In the genomic region with DNA sequence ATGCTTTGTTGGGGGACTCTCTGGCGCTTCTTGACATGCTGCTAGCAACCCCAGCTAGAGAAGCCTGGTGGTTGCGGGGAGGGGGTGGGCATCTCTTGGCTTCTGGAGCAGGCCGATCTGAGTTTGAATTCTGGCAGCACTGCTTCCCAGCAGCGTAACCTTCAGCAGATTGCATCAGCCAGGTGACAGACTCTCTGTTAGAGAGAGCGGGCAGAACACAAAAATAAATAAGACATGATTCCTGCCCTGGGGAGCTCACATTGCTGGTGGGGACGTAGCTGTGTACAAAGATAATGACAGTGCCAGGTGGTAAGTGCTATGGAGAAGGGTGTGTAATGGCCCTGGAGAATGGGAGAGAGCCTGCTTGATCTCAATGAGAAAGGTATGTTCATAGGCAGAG, we compare ENCODE assay signal across 2 cellular contexts.
TF ChIP-seq lines count a peak whose summit lies in the region.

No MANE protein-coding gene starts in this region.

TF ChIP-seq in GM23338, 12 proteins besides CTCF, POLR2A, EP300 and RAD21 (continued from another document):
- TF ChIP-seq, protein P1, sequence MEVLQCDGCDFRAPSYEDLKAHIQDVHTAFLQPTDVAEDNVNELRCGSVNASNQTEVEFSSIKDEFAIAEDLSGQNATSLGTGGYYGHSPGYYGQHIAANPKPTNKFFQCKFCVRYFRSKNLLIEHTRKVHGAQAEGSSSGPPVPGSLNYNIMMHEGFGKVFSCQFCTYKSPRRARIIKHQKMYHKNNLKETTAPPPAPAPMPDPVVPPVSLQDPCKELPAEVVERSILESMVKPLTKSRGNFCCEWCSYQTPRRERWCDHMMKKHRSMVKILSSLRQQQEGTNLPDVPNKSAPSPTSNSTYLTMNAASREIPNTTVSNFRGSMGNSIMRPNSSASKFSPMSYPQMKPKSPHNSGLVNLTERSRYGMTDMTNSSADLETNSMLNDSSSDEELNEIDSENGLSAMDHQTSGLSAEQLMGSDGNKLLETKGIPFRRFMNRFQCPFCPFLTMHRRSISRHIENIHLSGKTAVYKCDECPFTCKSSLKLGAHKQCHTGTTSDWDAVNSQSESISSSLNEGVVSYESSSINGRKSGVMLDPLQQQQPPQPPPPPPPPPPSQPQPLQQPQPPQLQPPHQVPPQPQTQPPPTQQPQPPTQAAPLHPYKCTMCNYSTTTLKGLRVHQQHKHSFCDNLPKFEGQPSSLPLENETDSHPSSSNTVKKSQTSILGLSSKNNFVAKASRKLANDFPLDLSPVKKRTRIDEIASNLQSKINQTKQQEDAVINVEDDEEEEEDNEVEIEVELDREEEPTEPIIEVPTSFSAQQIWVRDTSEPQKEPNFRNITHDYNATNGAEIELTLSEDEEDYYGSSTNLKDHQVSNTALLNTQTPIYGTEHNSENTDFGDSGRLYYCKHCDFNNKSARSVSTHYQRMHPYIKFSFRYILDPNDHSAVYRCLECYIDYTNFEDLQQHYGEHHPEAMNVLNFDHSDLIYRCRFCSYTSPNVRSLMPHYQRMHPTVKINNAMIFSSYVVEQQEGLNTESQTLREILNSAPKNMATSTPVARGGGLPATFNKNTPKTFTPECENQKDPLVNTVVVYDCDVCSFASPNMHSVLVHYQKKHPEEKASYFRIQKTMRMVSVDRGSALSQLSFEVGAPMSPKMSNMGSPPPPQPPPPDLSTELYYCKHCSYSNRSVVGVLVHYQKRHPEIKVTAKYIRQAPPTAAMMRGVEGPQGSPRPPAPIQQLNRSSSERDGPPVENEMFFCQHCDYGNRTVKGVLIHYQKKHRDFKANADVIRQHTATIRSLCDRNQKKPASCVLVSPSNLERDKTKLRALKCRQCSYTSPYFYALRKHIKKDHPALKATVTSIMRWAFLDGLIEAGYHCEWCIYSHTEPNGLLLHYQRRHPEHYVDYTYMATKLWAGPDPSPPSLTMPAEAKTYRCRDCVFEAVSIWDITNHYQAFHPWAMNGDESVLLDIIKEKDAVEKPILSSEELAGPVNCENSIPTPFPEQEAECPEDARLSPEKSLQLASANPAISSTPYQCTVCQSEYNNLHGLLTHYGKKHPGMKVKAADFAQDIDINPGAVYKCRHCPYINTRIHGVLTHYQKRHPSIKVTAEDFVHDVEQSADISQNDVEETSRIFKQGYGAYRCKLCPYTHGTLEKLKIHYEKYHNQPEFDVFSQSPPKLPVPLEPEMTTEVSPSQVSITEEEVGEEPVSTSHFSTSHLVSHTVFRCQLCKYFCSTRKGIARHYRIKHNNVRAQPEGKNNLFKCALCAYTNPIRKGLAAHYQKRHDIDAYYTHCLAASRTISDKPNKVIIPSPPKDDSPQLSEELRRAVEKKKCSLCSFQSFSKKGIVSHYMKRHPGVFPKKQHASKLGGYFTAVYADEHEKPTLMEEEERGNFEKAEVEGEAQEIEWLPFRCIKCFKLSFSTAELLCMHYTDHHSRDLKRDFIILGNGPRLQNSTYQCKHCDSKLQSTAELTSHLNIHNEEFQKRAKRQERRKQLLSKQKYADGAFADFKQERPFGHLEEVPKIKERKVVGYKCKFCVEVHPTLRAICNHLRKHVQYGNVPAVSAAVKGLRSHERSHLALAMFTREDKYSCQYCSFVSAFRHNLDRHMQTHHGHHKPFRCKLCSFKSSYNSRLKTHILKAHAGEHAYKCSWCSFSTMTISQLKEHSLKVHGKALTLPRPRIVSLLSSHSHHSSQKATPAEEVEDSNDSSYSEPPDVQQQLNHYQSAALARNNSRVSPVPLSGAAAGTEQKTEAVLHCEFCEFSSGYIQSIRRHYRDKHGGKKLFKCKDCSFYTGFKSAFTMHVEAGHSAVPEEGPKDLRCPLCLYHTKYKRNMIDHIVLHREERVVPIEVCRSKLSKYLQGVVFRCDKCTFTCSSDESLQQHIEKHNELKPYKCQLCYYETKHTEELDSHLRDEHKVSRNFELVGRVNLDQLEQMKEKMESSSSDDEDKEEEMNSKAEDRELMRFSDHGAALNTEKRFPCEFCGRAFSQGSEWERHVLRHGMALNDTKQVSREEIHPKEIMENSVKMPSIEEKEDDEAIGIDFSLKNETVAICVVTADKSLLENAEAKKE (CRISPR knock-in tag; IDR thresholded peaks at IDR 0.05) = no peak

TF ChIP-seq in liver, 16 proteins besides CTCF, POLR2A, EP300 and RAD21 (continued from another document):
- TF ChIP-seq, protein P2, sequence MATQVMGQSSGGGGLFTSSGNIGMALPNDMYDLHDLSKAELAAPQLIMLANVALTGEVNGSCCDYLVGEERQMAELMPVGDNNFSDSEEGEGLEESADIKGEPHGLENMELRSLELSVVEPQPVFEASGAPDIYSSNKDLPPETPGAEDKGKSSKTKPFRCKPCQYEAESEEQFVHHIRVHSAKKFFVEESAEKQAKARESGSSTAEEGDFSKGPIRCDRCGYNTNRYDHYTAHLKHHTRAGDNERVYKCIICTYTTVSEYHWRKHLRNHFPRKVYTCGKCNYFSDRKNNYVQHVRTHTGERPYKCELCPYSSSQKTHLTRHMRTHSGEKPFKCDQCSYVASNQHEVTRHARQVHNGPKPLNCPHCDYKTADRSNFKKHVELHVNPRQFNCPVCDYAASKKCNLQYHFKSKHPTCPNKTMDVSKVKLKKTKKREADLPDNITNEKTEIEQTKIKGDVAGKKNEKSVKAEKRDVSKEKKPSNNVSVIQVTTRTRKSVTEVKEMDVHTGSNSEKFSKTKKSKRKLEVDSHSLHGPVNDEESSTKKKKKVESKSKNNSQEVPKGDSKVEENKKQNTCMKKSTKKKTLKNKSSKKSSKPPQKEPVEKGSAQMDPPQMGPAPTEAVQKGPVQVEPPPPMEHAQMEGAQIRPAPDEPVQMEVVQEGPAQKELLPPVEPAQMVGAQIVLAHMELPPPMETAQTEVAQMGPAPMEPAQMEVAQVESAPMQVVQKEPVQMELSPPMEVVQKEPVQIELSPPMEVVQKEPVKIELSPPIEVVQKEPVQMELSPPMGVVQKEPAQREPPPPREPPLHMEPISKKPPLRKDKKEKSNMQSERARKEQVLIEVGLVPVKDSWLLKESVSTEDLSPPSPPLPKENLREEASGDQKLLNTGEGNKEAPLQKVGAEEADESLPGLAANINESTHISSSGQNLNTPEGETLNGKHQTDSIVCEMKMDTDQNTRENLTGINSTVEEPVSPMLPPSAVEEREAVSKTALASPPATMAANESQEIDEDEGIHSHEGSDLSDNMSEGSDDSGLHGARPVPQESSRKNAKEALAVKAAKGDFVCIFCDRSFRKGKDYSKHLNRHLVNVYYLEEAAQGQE (IDR thresholded peaks at IDR 0.05) = peak; percentile 41
